In genomic region chr13:50161052-50161451, GRCh38 we compare ENCODE assay signal across 1 cellular context.
A peak's percentile ranks its signal among the peaks of the same experiment; 100 is the strongest.
TF ChIP-seq lines count a peak whose summit lies in the region.

No MANE protein-coding gene starts in this region.

TF ChIP-seq in K562, 482 proteins besides CTCF, POLR2A, EP300 and RAD21 (continued from another document and continues in another):
- TF ChIP-seq HMGXB4 (CRISPR knock-in tag; IDR thresholded peaks at IDR 0.05) = no peak
- TF ChIP-seq NCOA2 (IDR thresholded peaks at IDR 0.05; ENCODE audit: partially characterized antibody in 2 of 2) = peak in 1 of 2 experiments; percentile 23
- peak; percentile 99 for TF ChIP-seq HDAC2 (IDR thresholded peaks at IDR 0.05)
- peak; percentile 89 for TF ChIP-seq ARID1B (IDR thresholded peaks at IDR 0.05)
- peak; percentile 54; the same call in 1 of the 2 replicates for TF ChIP-seq KLF16 (IDR thresholded peaks at IDR 0.05)
- peak; percentile 93 for TF ChIP-seq ESRRA (IDR thresholded peaks at IDR 0.05; ENCODE audit: borderline replicate concordance, low read depth)
- peak; percentile 34; the same call in 1 of the 2 replicates for TF ChIP-seq JUND (IDR thresholded peaks at IDR 0.05; ENCODE audit: borderline replicate concordance, low read depth, low read length)
- TF ChIP-seq JUND (tag; IDR thresholded peaks at IDR 0.05; ENCODE audit: borderline replicate concordance, low read depth, low read length) = no peak
- TF ChIP-seq TEAD1 (CRISPR knock-in tag; IDR thresholded peaks at IDR 0.05) = peak in 1 of 2 experiments; percentile 76; a peak in 1 of 4 replicates
- peak; percentile 93 for TF ChIP-seq TARDBP (IDR thresholded peaks at IDR 0.05)
- TF ChIP-seq HDAC3 (IDR thresholded peaks at IDR 0.05; ENCODE audit: borderline replicate concordance, partially characterized antibody) = peak; percentile 79
- peak; percentile 83 for TF ChIP-seq CBFA2T2 (conservative IDR thresholded peaks at IDR 0.05)
- TF ChIP-seq ARID3A (IDR thresholded peaks at IDR 0.05; ENCODE audit: borderline replicate concordance, low read depth, low read length) = peak; percentile 58; the same call in 1 of the 2 replicates
- no peak for TF ChIP-seq ZHX1 (conservative IDR thresholded peaks at IDR 0.05; ENCODE audit: low read length)
- peak; percentile 19; the same call in 1 of the 2 replicates for TF ChIP-seq VEZF1 (CRISPR knock-in tag; IDR thresholded peaks at IDR 0.05)
- TF ChIP-seq FOXM1 (IDR thresholded peaks at IDR 0.05; ENCODE audit: low read depth) = peak; percentile 74; the same call in 1 of the 2 replicates
- no peak for TF ChIP-seq FOXM1 (CRISPR knock-in tag; IDR thresholded peaks at IDR 0.05; ENCODE audit: low read depth)
- peak; percentile 81 for TF ChIP-seq CEBPB (tag; IDR thresholded peaks at IDR 0.05)
- TF ChIP-seq SMAD4 (CRISPR knock-in tag; conservative IDR thresholded peaks at IDR 0.05) = peak; percentile 85
- TF ChIP-seq NBN (IDR thresholded peaks at IDR 0.05; ENCODE audit: low read depth) = peak; percentile 61; the same call in 1 of the 2 replicates
- TF ChIP-seq PHF21A (IDR thresholded peaks at IDR 0.05; ENCODE audit: borderline replicate concordance, low read depth) = peak; percentile 84; the same call in 1 of the 2 replicates
- peak; percentile 78 for TF ChIP-seq MEIS2 (IDR thresholded peaks at IDR 0.05; ENCODE audit: partially characterized antibody)
- TF ChIP-seq ZSCAN29 (IDR thresholded peaks at IDR 0.05) = no peak
- TF ChIP-seq NFE2 (IDR thresholded peaks at IDR 0.05; ENCODE audit: low read depth) = peak; percentile 38; the same call in 1 of the 2 replicates
- TF ChIP-seq PHF20 (IDR thresholded peaks at IDR 0.05; ENCODE audit: partially characterized antibody) = no peak
- TF ChIP-seq PKNOX1 (IDR thresholded peaks at IDR 0.05) = peak; percentile 64; the same call in 1 of the 2 replicates
- 0 out of 2 replicates have a peak, but pooled peaks have one; percentile 24 for TF ChIP-seq DPF2 (IDR thresholded peaks at IDR 0.05)
- peak; percentile 87 for TF ChIP-seq SOX6 (IDR thresholded peaks at IDR 0.05)
- peak in 1 of 2 experiments; percentile 45; a peak in 2 of 4 replicates for TF ChIP-seq TRIM24 (IDR thresholded peaks at IDR 0.05)
- TF ChIP-seq MTF1 (CRISPR knock-in tag; IDR thresholded peaks at IDR 0.05; ENCODE audit: borderline replicate concordance) = no peak
- peak; percentile 80 for TF ChIP-seq TCF3 (CRISPR knock-in tag; IDR thresholded peaks at IDR 0.05)
- TF ChIP-seq SMARCE1 (IDR thresholded peaks at IDR 0.05) = peak; percentile 18; the same call in 1 of the 2 replicates
- TF ChIP-seq TEAD2 (tag; IDR thresholded peaks at IDR 0.05) = no peak
- peak; percentile 92 to 99 for TF ChIP-seq RCOR1 (IDR thresholded peaks at IDR 0.05; ENCODE audit: borderline replicate concordance in 1 of 2, low read depth in 2 of 2, low read length in 2 of 2)
- no peak for TF ChIP-seq DACH1 (IDR thresholded peaks at IDR 0.05; ENCODE audit: partially characterized antibody)
- 0 out of 2 replicates have a peak, but pooled peaks have one; percentile 54 for TF ChIP-seq SMARCA4 (IDR thresholded peaks at IDR 0.05)
- no peak for TF ChIP-seq PBX2 (CRISPR knock-in tag; IDR thresholded peaks at IDR 0.05; ENCODE audit: low read depth)
- TF ChIP-seq PBX2 (tag; conservative IDR thresholded peaks at IDR 0.05; ENCODE audit: low read depth) = 0 out of 2 replicates have a peak, but pooled peaks have one; percentile 6
- no peak for TF ChIP-seq MCM2 (IDR thresholded peaks at IDR 0.05; ENCODE audit: low read depth)
- peak; percentile 68; the same call in 1 of the 2 replicates for TF ChIP-seq MTA2 (IDR thresholded peaks at IDR 0.05; ENCODE audit: low read depth)
- TF ChIP-seq HIVEP1 (CRISPR knock-in tag; IDR thresholded peaks at IDR 0.05) = no peak
- no peak for TF ChIP-seq ZNF655 (CRISPR knock-in tag; IDR thresholded peaks at IDR 0.05)
- peak in 1 of 2 experiments; percentile 50; a peak in 1 of 4 replicates for TF ChIP-seq TBL1XR1 (IDR thresholded peaks at IDR 0.05; ENCODE audit: low read length in 2 of 2)
- TF ChIP-seq NR2F6 (CRISPR knock-in tag; IDR thresholded peaks at IDR 0.05) = no peak
- TF ChIP-seq MLLT1 (IDR thresholded peaks at IDR 0.05) = no peak
- no peak for TF ChIP-seq NR2C1 (IDR thresholded peaks at IDR 0.05)
- peak; percentile 73 for TF ChIP-seq NR2C1 (tag; IDR thresholded peaks at IDR 0.05)
- TF ChIP-seq ZNF57 (CRISPR knock-in tag; IDR thresholded peaks at IDR 0.05) = no peak
- TF ChIP-seq MNT (conservative IDR thresholded peaks at IDR 0.05) = peak in 1 of 2 experiments; percentile 58; a peak in 2 of 4 replicates
- TF ChIP-seq ATF7 (IDR thresholded peaks at IDR 0.05) = peak; percentile 46; the same call in 1 of the 2 replicates
- peak; percentile 44; the same call in 1 of the 2 replicates for TF ChIP-seq ATF3 (IDR thresholded peaks at IDR 0.05)
- TF ChIP-seq ATF3 (CRISPR knock-in tag; conservative IDR thresholded peaks at IDR 0.05) = no peak
- peak; percentile 73 for TF ChIP-seq CTBP1 (IDR thresholded peaks at IDR 0.05; ENCODE audit: borderline replicate concordance)
- peak; percentile 62 for TF ChIP-seq GATA2 (CRISPR knock-in tag; IDR thresholded peaks at IDR 0.05)
